12 cellular contexts compared by ENCODE assay signal in the genomic region with DNA sequence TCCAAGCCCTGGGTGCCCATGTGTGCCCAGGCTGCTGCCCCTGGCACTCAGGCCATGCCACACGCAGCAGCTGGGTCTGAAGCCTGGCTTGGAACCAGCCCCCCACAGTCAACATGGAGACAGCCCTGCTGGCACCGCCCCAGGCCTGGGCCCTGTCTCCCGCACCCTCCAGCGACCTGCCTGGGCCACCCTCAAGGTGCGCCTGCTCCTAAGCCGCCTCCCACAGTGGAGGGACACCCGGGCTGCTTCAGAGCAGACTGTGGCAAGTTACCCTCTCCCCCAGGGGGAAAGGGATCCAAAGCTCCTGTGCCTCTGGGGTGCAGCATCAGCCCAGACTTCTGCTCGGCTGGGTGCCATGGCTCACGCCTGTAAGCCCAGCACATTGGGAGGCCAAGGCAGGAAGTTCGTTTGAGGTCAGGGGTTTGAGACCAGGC. TPM values are rescaled to one million over a fixed set of nuclear protein-coding genes. Genes with fewer than 3 reads are reported as not detected.
A peak's percentile ranks its signal among the peaks of the same experiment; 100 is the strongest.
DNase-seq lines count a peak whose midpoint lies in the region; ATAC-seq and TF ChIP-seq lines count a peak whose summit lies in the region.
"Had no signal": no experiment of that assay in that cellular context is flagged by ENCODE, and none has a peak within 500 bp of the region (broad histone marks: within the 10 kb centered on the region; RNA-seq: fewer than 3 reads in every experiment).

No MANE protein-coding gene starts in this region.

- peak; percentile 18 for ATAC-seq in activated CD8-positive, alpha-beta T cell treated with anti-CD3 and anti-CD28 coated beads, Interleukin-2, amount 10 ng/mL, durations not matched to agents 7 days and 5 days
- peak in 2 of 8 donors; percentile 1 to 14 for ATAC-seq in heart right ventricle
- ATAC-seq in GM21529 (IDR thresholded peaks at IDR 0.05; ENCODE audit: unreplicated experiment), result no peak
- no peak for ATAC-seq in GM21786 (IDR thresholded peaks at IDR 0.05; ENCODE audit: unreplicated experiment)

- H3K4me1 Mint-ChIP-seq in activated CD8-positive, alpha-beta T cell treated with anti-CD3 and anti-CD28 coated beads, Interleukin-2, amount 10 ng/mL, durations not matched to agents 7 days and 5 days (ENCODE audit: low read depth), result peaks cover 86% of the 10 kb centered on the region

- peaks cover 61 to 98% (median 92%) of the 10 kb centered on the region in 9 donors for H3K4me1 ChIP-seq in heart right ventricle
- H3K4me1 ChIP-seq in spleen, result peaks cover 75 to 99% (median 94%) of the 10 kb centered on the region in 6 donors
- H3K4me1 ChIP-seq: HAP-1 had no signal

- H3K27ac Mint-ChIP-seq in activated CD8-positive, alpha-beta T cell treated with anti-CD3 and anti-CD28 coated beads, Interleukin-2, amount 10 ng/mL, durations not matched to agents 7 days and 5 days, result peak overlapping the region; percentile 90
- H3K27ac Mint-ChIP-seq: memory B cell had no signal

- DNase-seq in GF-D8 (lab: John Stamatoyannopoulos, UW) (peak; percentile 10), heart right ventricle (peak in 1 of 2 donors; percentile 48), spleen (peak; percentile 78), OCI-M1 (lab: John Stamatoyannopoulos, UW) (no peak)
- no peak for DNase-seq in activated CD8-positive, alpha-beta T cell treated with anti-CD3 and anti-CD28 coated beads, Interleukin-2, amount 10 ng/mL, durations not matched to agents 7 days and 5 days
- no peak for DNase-seq in stimulated activated CD4-positive, alpha-beta T cell treated with anti-CD3 and anti-CD28 coated beads, Interleukin-4, amount 100 ng/mL, for 1 hour

- H3K27me3 Mint-ChIP-seq in activated CD8-positive, alpha-beta T cell treated with anti-CD3 and anti-CD28 coated beads, Interleukin-2, amount 10 ng/mL, durations not matched to agents 7 days and 5 days (ENCODE audit: low read depth), result no peaks in the 10 kb centered on the region
- H3K27me3 Mint-ChIP-seq: IgD-negative memory B cell, memory B cell had no signal

- H3K27ac ChIP-seq in heart right ventricle (peak overlapping the region; percentile 55 to 90 (median 74)), spleen (peak overlapping the region in 7 of 8 donors; percentile 9 to 89 (median 54))

- CTCF ChIA-PET in activated CD8-positive, alpha-beta T cell treated with anti-CD3 and anti-CD28 coated beads, Interleukin-2, amount 10 ng/mL, durations not matched to agents 7 days and 5 days (lab: Charles Lee), result interaction anchor here (0.8 to 6.8 kb wide), 6 partner anchors 9 to 341 kb away, joined by 3 to 78 read pairs (median 5); partner anchors contain the start of gene ELL

- TF ChIP-seq POLR2A in spleen (IDR thresholded peaks at IDR 0.05), result no peak

- intact Hi-C loops in heart right ventricle (cut with DNase I), result loop anchor here in 1 of 10 donors (5.0 kb wide), 1 partner anchor 39 kb away; no protein-coding TSS in a partner anchor
- intact Hi-C loops in spleen (cut with DNase I; ENCODE audit: low total_unique reads), result no loop called here

- peak overlapping the region; percentile 45 for H3K4me3 Mint-ChIP-seq in activated CD8-positive, alpha-beta T cell treated with anti-CD3 and anti-CD28 coated beads, Interleukin-2, amount 10 ng/mL, durations not matched to agents 7 days and 5 days
- H3K4me3 Mint-ChIP-seq: memory B cell had no signal

- H3K9me3 ChIP-seq in heart right ventricle (no peaks in the 10 kb centered on the region), spleen (no peaks in the 10 kb centered on the region)
- H3K9me3 ChIP-seq: HAP-1, prostate gland had no signal

- POLR2A ChIA-PET in activated CD8-positive, alpha-beta T cell treated with anti-CD3 and anti-CD28 coated beads, Interleukin-2, amount 10 ng/mL, durations not matched to agents 7 days and 5 days (lab: Charles Lee), result interaction anchor here (1.3 to 2.1 kb wide), 3 partner anchors 9 to 52 kb away, joined by 3 to 7 read pairs (median 4); partner anchors contain the start of gene ELL

- no peaks in the 10 kb centered on the region for H3K9me3 Mint-ChIP-seq in activated CD8-positive, alpha-beta T cell treated with anti-CD3 and anti-CD28 coated beads, Interleukin-2, amount 10 ng/mL, durations not matched to agents 7 days and 5 days (ENCODE audit: insufficient read depth)
- H3K9me3 Mint-ChIP-seq: IgD-negative memory B cell, memory B cell had no signal

- H3K27me3 ChIP-seq in heart right ventricle (no peaks in the 10 kb centered on the region), spleen (replicated peaks in 1 of 7) (no peaks in the 10 kb centered on the region)

- TF ChIP-seq CTCF in heart right ventricle (IDR thresholded peaks at IDR 0.05) (no peak), spleen (IDR thresholded peaks at IDR 0.05 in 8 of 11, conservative IDR thresholded peaks at IDR 0.05 in 3 of 11) (no peak)

- H3K36me3 ChIP-seq in heart right ventricle (peaks cover 0 to 5% (median 0%) of the 10 kb centered on the region in 9 donors), spleen (peaks cover 0 to 11% (median 0%) of the 10 kb centered on the region in 6 donors)
- H3K36me3 ChIP-seq: HAP-1, prostate gland had no signal

- H3K4me3 ChIP-seq in heart right ventricle (no peak overlapping the region), spleen (no peak overlapping the region)
- H3K4me3 ChIP-seq: HAP-1, prostate gland had no signal

- peaks cover 3% of the 10 kb centered on the region for H3K36me3 Mint-ChIP-seq in activated CD8-positive, alpha-beta T cell treated with anti-CD3 and anti-CD28 coated beads, Interleukin-2, amount 10 ng/mL, durations not matched to agents 7 days and 5 days (ENCODE audit: low read depth)
- H3K36me3 Mint-ChIP-seq: IgD-negative memory B cell had no signal

- WGBS in heart right ventricle, 2 donors, result 51% methylated on average over 10 of the region's 10 CpGs
- 60 to 89% (median 71%) methylated on average over 3 to 10 of the region's 10 CpGs for WGBS in spleen, 5 donors

RNA-seq across cellular contexts. Expression of gene ELL, which starts 15.8 kb away (rescaled TPM):
- 10 to 100 TPM; 20.8 to 22.3 TPM for total RNA-seq in activated CD8-positive, alpha-beta T cell treated with anti-CD3 and anti-CD28 coated beads, Interleukin-2, amount 10 ng/mL, durations not matched to agents 7 days and 5 days
- total RNA-seq in heart right ventricle (10 to 100 TPM in 2 of 10 donors, 1 to 10 TPM in 8; 5.7 to 13.1 (median 7.5) TPM), spleen (10 to 100 TPM; 23.0 to 44.8 (median 32.1) TPM)
- polyA plus RNA-seq in heart right ventricle (1 to 10 TPM; 4.0 to 6.7 TPM), spleen (10 to 100 TPM in 1 of 3 donors, 1 to 10 TPM in 2; 4.5 to 14.2 (median 7.9) TPM)

RNA-seq across cellular contexts. Expression of gene FKBP8, which starts 37.3 kb away (rescaled TPM):
- 100 to 1,000 TPM; 245 to 247 TPM for total RNA-seq in activated CD8-positive, alpha-beta T cell treated with anti-CD3 and anti-CD28 coated beads, Interleukin-2, amount 10 ng/mL, durations not matched to agents 7 days and 5 days
- total RNA-seq in heart right ventricle, result 100 to 1,000 TPM; 132 to 196 (median 151) TPM
- 100 to 1,000 TPM; 153 to 308 TPM for polyA plus RNA-seq in heart right ventricle
- total RNA-seq in spleen, result 100 to 1,000 TPM; 183 to 309 (median 203) TPM
- polyA plus RNA-seq in spleen, result 100 to 1,000 TPM; 131 to 276 (median 141) TPM

RNA-seq across cellular contexts. Expression of gene KXD1, which starts 51.6 kb away (rescaled TPM):
- total RNA-seq in activated CD8-positive, alpha-beta T cell treated with anti-CD3 and anti-CD28 coated beads, Interleukin-2, amount 10 ng/mL, durations not matched to agents 7 days and 5 days, result 100 to 1,000 TPM; 101 to 108 TPM
- total RNA-seq in heart right ventricle, result 10 to 100 TPM; 35.6 to 63.9 (median 45.6) TPM
- 10 to 100 TPM; 41.2 to 88.6 TPM for polyA plus RNA-seq in heart right ventricle
- total RNA-seq in spleen, result 10 to 100 TPM; 63.9 to 90.9 (median 75.7) TPM
- polyA plus RNA-seq in spleen, result 10 to 100 TPM; 65.9 to 78.5 (median 68.9) TPM

Comparison
In these comparisons a context has a peak if more than half of its experiments do, and no peak if none do; other contexts are left out.
1. DNase-seq: peak in GF-D8 (single experiment) and spleen (single experiment); none in activated CD8-positive, alpha-beta T cell treated with anti-CD3 and anti-CD28 coated beads, Interleukin-2, amount 10 ng/mL, durations not matched to agents 7 days and 5 days (single experiment), OCI-M1 (single experiment) and stimulated activated CD4-positive, alpha-beta T cell treated with anti-CD3 and anti-CD28 coated beads, Interleukin-4, amount 100 ng/mL, for 1 hour (single experiment).